In genomic region chr3:54935869-54936268, GRCh38 we compare ENCODE assay signal across 32 cellular contexts. TPM values are rescaled to one million over a fixed set of nuclear protein-coding genes. Genes with fewer than 3 reads are reported as not detected.
"Had no signal": no experiment of that assay in that cellular context is flagged by ENCODE, and none has a peak within 500 bp of the region (broad histone marks: within the 10 kb centered on the region; RNA-seq: fewer than 3 reads in every experiment).

No MANE protein-coding gene starts in this region.

- H3K27me3 Mint-ChIP-seq: stimulated activated memory B cell treated with anti-CD40 and anti-IgM and Interleukin-4, amounts not matched to agents 10 μg/mL and 1 μg/mL and 100 μg/mL, for 72 hours; stimulated activated naive B cell treated with anti-CD40 and anti-IgM and Interleukin-4, amounts not matched to agents 10 μg/mL and 1 μg/mL and 100 μg/mL, for 72 hours; stimulated activated naive CD8-positive, alpha-beta T cell treated with anti-CD3 and anti-CD28 coated beads, Interleukin-15, amount 100 ng/mL, for 72 hours; stimulated activated naive CD8-positive, alpha-beta T cell treated with anti-CD3 and anti-CD28 coated beads, Interleukin-15, Interleukin-2, amounts not matched to agents 100 ng/mL and 50 ng/mL, for 24 hours; type B pancreatic cell had no signal

- H3K27me3 ChIP-seq: suprapubic skin, testis, thyroid gland, tibial artery, tibial nerve, transverse colon, upper lobe of left lung, upper lobe of right lung, vagina had no signal

- H3K9me3 Mint-ChIP-seq: stimulated activated effector memory CD8-positive, alpha-beta T cell treated with anti-CD3 and anti-CD28 coated beads, Interleukin-12 subunit alpha, Interleukin-12 subunit beta, amount 100 ng/mL, for 72 hours; type B pancreatic cell had no signal

- H3K36me3 Mint-ChIP-seq: stimulated activated effector memory CD8-positive, alpha-beta T cell treated with anti-CD3 and anti-CD28 coated beads, Interleukin-12 subunit alpha, Interleukin-12 subunit beta, amount 100 ng/mL, for 72 hours; stimulated activated memory B cell treated with anti-CD40 and anti-IgM and Interleukin-4, amounts not matched to agents 10 μg/mL and 1 μg/mL and 100 μg/mL, for 72 hours; stimulated activated naive B cell treated with anti-CD40 and anti-IgM and Interleukin-4, amounts not matched to agents 10 μg/mL and 1 μg/mL and 100 μg/mL, for 72 hours; type B pancreatic cell had no signal

- H3K9me3 ChIP-seq: stomach, suprapubic skin, testis, thoracic aorta, thyroid gland, tibial artery, tibial nerve, transverse colon, upper lobe of left lung, upper lobe of right lung, vagina had no signal

- DNase-seq: stimulated activated CD4-positive, alpha-beta T cell treated with anti-CD3 and anti-CD28 coated beads, Interleukin-2, amount 100 ng/mL, for 48 hours; stimulated activated CD4-positive, alpha-beta T cell treated with anti-CD3 and anti-CD28 coated beads, Interleukin-4, amount 100 ng/mL, for 1 hour; stimulated activated CD4-positive, alpha-beta T cell treated with anti-CD3 and anti-CD28 coated beads, Interleukin-4, amount 100 ng/mL, for 24 hours; stimulated activated CD4-positive, alpha-beta T cell treated with anti-CD3 and anti-CD28 coated beads, Interleukin-4, amount 100 ng/mL, for 4 hours; stimulated activated CD8-positive, alpha-beta memory T cell treated with anti-CD3 and anti-CD28 coated beads, Interleukin-4, amount 100 ng/mL, for 48 hours; stimulated activated naive B cell treated with anti-CD40 and anti-IgM and Interleukin-4, amounts not matched to agents 10 μg/mL and 1 μg/mL and 100 μg/mL, for 72 hours; stimulated activated naive CD4-positive, alpha-beta T cell; stimulated activated naive CD4-positive, alpha-beta T cell treated with Interleukin-2 at 50 U/mL for 16 hours; stimulated activated naive CD8-positive, alpha-beta T cell treated with anti-CD3 and anti-CD28 coated beads, Interleukin-15, amount 100 ng/mL, for 72 hours; stimulated activated naive CD8-positive, alpha-beta T cell treated with anti-CD3 and anti-CD28 coated beads, Interleukin-15, Interleukin-2, amounts not matched to agents 100 U/mL and 50 U/mL, for 24 hours; stomach; substantia nigra; testis; thyroid gland; tibial artery; transverse colon; trophoblast cell; upper lobe of left lung; upper lobe of right lung had no signal

- H3K4me3 Mint-ChIP-seq: stimulated activated effector memory CD8-positive, alpha-beta T cell treated with anti-CD3 and anti-CD28 coated beads, Interleukin-12 subunit alpha, Interleukin-12 subunit beta, amount 100 ng/mL, for 72 hours; stimulated activated memory B cell treated with anti-CD40 and anti-IgM and Interleukin-4, amounts not matched to agents 10 μg/mL and 1 μg/mL and 100 μg/mL, for 72 hours; stimulated activated naive B cell treated with anti-CD40 and anti-IgM and Interleukin-4, amounts not matched to agents 10 μg/mL and 1 μg/mL and 100 μg/mL, for 72 hours; stimulated activated naive CD8-positive, alpha-beta T cell treated with anti-CD3 and anti-CD28 coated beads, Interleukin-15, amount 100 ng/mL, for 72 hours; stimulated activated naive CD8-positive, alpha-beta T cell treated with anti-CD3 and anti-CD28 coated beads, Interleukin-15, Interleukin-2, amounts not matched to agents 100 ng/mL and 50 ng/mL, for 24 hours; type B pancreatic cell had no signal

- H3K4me1 ChIP-seq: stomach, suprapubic skin, testis, thyroid gland, tibial artery, tibial nerve, transverse colon, upper lobe of left lung, upper lobe of right lung, vagina had no signal

- H3K27ac Mint-ChIP-seq: stimulated activated effector memory CD8-positive, alpha-beta T cell treated with anti-CD3 and anti-CD28 coated beads, Interleukin-12 subunit alpha, Interleukin-12 subunit beta, amount 100 ng/mL, for 72 hours; stimulated activated memory B cell treated with anti-CD40 and anti-IgM and Interleukin-4, amounts not matched to agents 10 μg/mL and 1 μg/mL and 100 μg/mL, for 72 hours; stimulated activated naive B cell treated with anti-CD40 and anti-IgM and Interleukin-4, amounts not matched to agents 10 μg/mL and 1 μg/mL and 100 μg/mL, for 72 hours; stimulated activated naive CD8-positive, alpha-beta T cell treated with anti-CD3 and anti-CD28 coated beads, Interleukin-15, amount 100 ng/mL, for 72 hours; stimulated activated naive CD8-positive, alpha-beta T cell treated with anti-CD3 and anti-CD28 coated beads, Interleukin-15, Interleukin-2, amounts not matched to agents 100 ng/mL and 50 ng/mL, for 24 hours; type B pancreatic cell had no signal

- H3K4me3 ChIP-seq: stomach, suprapubic skin, testis, thoracic aorta, thyroid gland, tibial artery, tibial nerve, transverse colon, upper lobe of left lung, upper lobe of right lung, vagina had no signal

- H3K36me3 ChIP-seq: stomach, suprapubic skin, thoracic aorta, thyroid gland, tibial artery, tibial nerve, transverse colon, upper lobe of left lung, upper lobe of right lung, vagina had no signal

- FAIRE-seq: urothelium cell line had no signal

- H3K4me1 Mint-ChIP-seq: stimulated activated effector memory CD8-positive, alpha-beta T cell treated with anti-CD3 and anti-CD28 coated beads, Interleukin-12 subunit alpha, Interleukin-12 subunit beta, amount 100 ng/mL, for 72 hours; stimulated activated memory B cell treated with anti-CD40 and anti-IgM and Interleukin-4, amounts not matched to agents 10 μg/mL and 1 μg/mL and 100 μg/mL, for 72 hours; stimulated activated naive B cell treated with anti-CD40 and anti-IgM and Interleukin-4, amounts not matched to agents 10 μg/mL and 1 μg/mL and 100 μg/mL, for 72 hours; stimulated activated naive CD8-positive, alpha-beta T cell treated with anti-CD3 and anti-CD28 coated beads, Interleukin-15, amount 100 ng/mL, for 72 hours had no signal

- H3K27ac ChIP-seq: stomach, suprapubic skin, testis, thoracic aorta, thyroid gland, tibial artery, tibial nerve, transverse colon, upper lobe of left lung, upper lobe of right lung, vagina had no signal

- ATAC-seq: stimulated activated effector memory CD8-positive, alpha-beta T cell treated with anti-CD3 and anti-CD28 coated beads, Interleukin-12 subunit alpha, Interleukin-12 subunit beta, amount 100 ng/mL, for 72 hours; stimulated activated memory B cell treated with anti-CD40 and anti-IgM and Interleukin-4, amounts not matched to agents 10 μg/mL and 1 μg/mL and 100 μg/mL, for 72 hours; stimulated activated naive B cell treated with anti-CD40 and anti-IgM and Interleukin-4, amounts not matched to agents 10 μg/mL and 1 μg/mL and 100 μg/mL, for 72 hours; stimulated activated naive CD8-positive, alpha-beta T cell treated with anti-CD3 and anti-CD28 coated beads, Interleukin-15, amount 100 ng/mL, for 72 hours; stimulated activated naive CD8-positive, alpha-beta T cell treated with anti-CD3 and anti-CD28 coated beads, Interleukin-15, Interleukin-2, amounts not matched to agents 100 U/mL and 50 U/mL, for 24 hours; upper lobe of right lung had no signal

RNA-seq across cellular contexts. Expression of gene LRTM1, which starts 8.0 kb away (rescaled TPM):
- total RNA-seq: stomach, subcutaneous adipose tissue, suprapubic skin, temporal lobe, testis, thoracic aorta, thyroid gland, tibial nerve, transverse colon, upper lobe of left lung, upper lobe of right lung, ureter, vagina had no signal
- polyA plus RNA-seq: stomach, urinary bladder had no signal
